ENCODE assay signal across 11 cellular contexts in the genomic region with DNA sequence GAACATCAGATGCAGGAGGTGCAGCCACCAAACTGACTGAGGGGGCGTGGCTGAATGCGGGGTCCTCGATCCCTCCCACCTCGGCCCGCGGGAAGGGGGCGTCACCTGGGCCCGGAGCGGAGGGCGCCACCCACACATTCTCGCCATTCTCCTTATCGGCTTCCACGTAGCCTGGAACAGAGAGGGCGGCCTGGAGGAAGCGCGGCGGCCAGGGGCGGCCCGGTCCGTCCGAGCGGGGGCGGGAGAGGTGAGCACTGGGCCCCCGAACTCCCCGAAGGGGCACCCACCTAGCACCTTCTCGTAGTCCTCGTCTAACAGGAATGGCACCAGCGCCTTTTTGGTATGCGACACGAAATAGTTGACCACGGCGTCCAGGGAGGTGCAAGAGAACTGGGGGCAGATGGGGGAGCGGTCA. TPM values are rescaled to one million over a fixed set of nuclear protein-coding genes. Genes with fewer than 3 reads are reported as not detected.
DNase-seq lines count a peak whose midpoint lies in the region; ATAC-seq and TF ChIP-seq lines count a peak whose summit lies in the region.
"Had no signal": no experiment of that assay in that cellular context is flagged by ENCODE, and none has a peak within 500 bp of the region (broad histone marks: within the 10 kb centered on the region; RNA-seq: fewer than 3 reads in every experiment).

No MANE protein-coding gene starts in this region.

- H3K36me3 ChIP-seq in ACC112 (ENCODE audit: insufficient read depth, low read length): no peaks in the 10 kb centered on the region
- H3K36me3 ChIP-seq in HEK293 (ENCODE audit: control insufficient read depth in 2 of 2, insufficient read depth in 1 of 2, low read length in 2 of 2): no peaks in the 10 kb centered on the region
- no peaks in the 10 kb centered on the region for H3K36me3 ChIP-seq in lower lobe of right lung

- ATAC-seq in lower lobe of right lung: no peak
- ATAC-seq in HG03520 (IDR thresholded peaks at IDR 0.05; ENCODE audit: unreplicated experiment): no peak

- H2AFZ ChIP-seq in ACC112 (ENCODE audit: low read length, unreplicated experiment): no peak overlapping the region

- H3K79me2 ChIP-seq in ACC112 (ENCODE audit: control insufficient read depth, insufficient read depth, low read length, unreplicated experiment): no peaks in the 10 kb centered on the region

- intact Hi-C loops in lower lobe of right lung (cut with DNase I): no loop called here

- H3K4me1 ChIP-seq in ACC112 (ENCODE audit: control insufficient read depth, insufficient read depth, low read length, unreplicated experiment) (peaks cover 3% of the 10 kb centered on the region), HEK293 (ENCODE audit: control insufficient read depth, insufficient read depth, low read length) (no peaks in the 10 kb centered on the region), lower lobe of right lung (peaks cover 13% of the 10 kb centered on the region)

- H3K9me3 ChIP-seq in HEK293 (ENCODE audit: control insufficient read depth, insufficient read depth, low read depth, low read length) (no peaks in the 10 kb centered on the region), lower lobe of right lung (no peaks in the 10 kb centered on the region)

- POLR2A ChIA-PET in HEK293 (lab: Yijun Ruan, JAX): interaction anchor here (3.8 kb wide), 1 partner anchor 16 kb away, joined by 16 read pairs; the partner anchor contains the start of gene MPND

- CTCF ChIA-PET in HEK293 (lab: Yijun Ruan, JAX): no interaction called here

- H3K27ac ChIP-seq in ACC112 (ENCODE audit: low read depth, low read length): no peak overlapping the region
- H3K27ac ChIP-seq in HEK293 (ENCODE audit: extremely low read depth, low read depth, low read length): no peak overlapping the region
- H3K27ac ChIP-seq in lower lobe of right lung: no peak overlapping the region

- no peak for TF ChIP-seq CTCF in HEK293 (tag by site-specific recombination; IDR thresholded peaks at IDR 0.05)
- no peak for TF ChIP-seq CTCF in lower lobe of right lung (IDR thresholded peaks at IDR 0.05)

- DNase-seq in astrocyte of the hippocampus (ENCODE audit: low read depth, low spot score) (peak; percentile 28), lower lobe of right lung (no peak), NCI-H2171 (lab: John Stamatoyannopoulos, UW) (no peak), SW480 (ENCODE audit: low spot score) (no peak), HuH-7 (ENCODE audit: low spot score) (no peak)

- H3K4me3 ChIP-seq in ACC112 (ENCODE audit: low read depth, low read length) (peak overlapping the region; percentile 63; the same call in 1 of the 2 replicates), HEK293 (ENCODE audit: low read depth, low read length) (no peak overlapping the region), lower lobe of right lung (peak overlapping the region; percentile 55)

- H3K27me3 ChIP-seq in ACC112 (ENCODE audit: insufficient read depth, low read length): no peaks in the 10 kb centered on the region
- no peaks in the 10 kb centered on the region for H3K27me3 ChIP-seq in lower lobe of right lung (ENCODE audit: low read depth)

TF ChIP-seq in HEK293, 187 proteins besides CTCF, POLR2A, EP300 and RAD21:
- TF ChIP-seq ZNF140 (tag by site-specific recombination; IDR thresholded peaks at IDR 0.05) (no peak), ZNF777 (tag by site-specific recombination; IDR thresholded peaks at IDR 0.05; ENCODE audit: borderline replicate concordance) (no peak), ZBTB48 (tag by site-specific recombination; IDR thresholded peaks at IDR 0.05) (peak; percentile 9; the same call in 1 of the 2 replicates), SP2 (tag by site-specific recombination; IDR thresholded peaks at IDR 0.05) (peak; percentile 6), KLF9 (tag by site-specific recombination; IDR thresholded peaks at IDR 0.05; ENCODE audit: low read depth) (peak; percentile 58)

RNA-seq across cellular contexts. Expression of gene STAP2, which starts 11.8 kb away (rescaled TPM):
- total RNA-seq in lower lobe of right lung: 11.8 TPM

RNA-seq across cellular contexts. Expression of gene MPND, which starts 16.5 kb away (rescaled TPM):
- total RNA-seq in lower lobe of right lung: 41.2 TPM

RNA-seq across cellular contexts. Expression of gene FSD1, which starts 22.4 kb away (rescaled TPM):
- total RNA-seq in lower lobe of right lung: 0.62 TPM
- total RNA-seq: Right ventricle myocardium superior had no signal

RNA-seq across cellular contexts. Expression of gene TMIGD2, which starts 24.7 kb away (rescaled TPM):
- 1.7 TPM for total RNA-seq in lower lobe of right lung
- total RNA-seq: pulmonary artery endothelial cell had no signal

RNA-seq across cellular contexts. Expression of gene SHD, which starts 47.8 kb away (rescaled TPM):
- not detected for total RNA-seq in lower lobe of right lung
- total RNA-seq: glomerular endothelial cell, pulmonary artery endothelial cell, Right ventricle myocardium superior had no signal
